In genomic region chr16:965487-965886, GRCh38 we compare ENCODE assay signal across 22 cellular contexts. TPM values are rescaled to one million over a fixed set of nuclear protein-coding genes. Genes with fewer than 3 reads are reported as not detected.
DNase-seq lines count a peak whose midpoint lies in the region; ATAC-seq and TF ChIP-seq lines count a peak whose summit lies in the region.
"Had no signal": no experiment of that assay in that cellular context is flagged by ENCODE, and none has a peak within 500 bp of the region (broad histone marks: within the 10 kb centered on the region; RNA-seq: fewer than 3 reads in every experiment).

No MANE protein-coding gene starts in this region.

- peaks cover 7% of the 10 kb centered on the region for H3K9me3 Mint-ChIP-seq in activated CD4-positive, alpha-beta T cell treated with anti-CD3 and anti-CD28 coated beads, Interleukin-2, amount 10 ng/mL, durations not matched to agents 24 days and 14 days

- in situ Hi-C loops in Panc1 (cut with HindIII; ENCODE audit: low pct_unique_long_range_greater_than_20kb, low sequenced_read_pairs), result no loop called here

- H3K27ac ChIP-seq in Panc1 (ENCODE audit: low read length) (peak overlapping the region; percentile 71; the same call in 1 of the 2 replicates), dorsolateral prefrontal cortex (peak overlapping the region in 37 of 59 donors; percentile 51 to 89 (median 82))
- H3K27ac ChIP-seq: A549, breast epithelium, foreskin keratinocyte, SJCRH30 had no signal

- H3K4me3 Mint-ChIP-seq in activated CD4-positive, alpha-beta T cell treated with anti-CD3 and anti-CD28 coated beads, Interleukin-2, amount 10 ng/mL, durations not matched to agents 24 days and 14 days, result no peak overlapping the region
- H3K4me3 Mint-ChIP-seq: dendritic cell treated with granulocyte-macrophage colony-stimulating factor and Interleukin-4, amounts not matched to agents 40 ng/mL and 50 ng/mL, for 4 days had no signal

- H3K4me1 Mint-ChIP-seq in activated CD4-positive, alpha-beta T cell treated with anti-CD3 and anti-CD28 coated beads, Interleukin-2, amount 10 ng/mL, durations not matched to agents 24 days and 14 days, result peaks cover 29% of the 10 kb centered on the region

- no peaks in the 10 kb centered on the region for H3K27me3 Mint-ChIP-seq in activated CD4-positive, alpha-beta T cell treated with anti-CD3 and anti-CD28 coated beads, Interleukin-2, amount 10 ng/mL, durations not matched to agents 24 days and 14 days
- H3K27me3 Mint-ChIP-seq: dendritic cell treated with granulocyte-macrophage colony-stimulating factor and Interleukin-4, amounts not matched to agents 40 ng/mL and 50 ng/mL, for 4 days; progenitor cell of endocrine pancreas had no signal

- H3K27ac Mint-ChIP-seq in activated CD4-positive, alpha-beta T cell treated with anti-CD3 and anti-CD28 coated beads, Interleukin-2, amount 10 ng/mL, durations not matched to agents 24 days and 14 days, result peak overlapping the region; percentile 91
- H3K27ac Mint-ChIP-seq: dendritic cell treated with granulocyte-macrophage colony-stimulating factor and Interleukin-4, amounts not matched to agents 40 ng/mL and 50 ng/mL, for 4 days had no signal

- H3K36me3 ChIP-seq in Panc1 (ENCODE audit: control insufficient read depth, insufficient read depth, low read length), result no peaks in the 10 kb centered on the region
- H3K36me3 ChIP-seq: breast epithelium had no signal

- no peaks in the 10 kb centered on the region for H3K27me3 ChIP-seq in Panc1 (ENCODE audit: control insufficient read depth, insufficient read depth, low read length)
- no peaks in the 10 kb centered on the region for H3K27me3 ChIP-seq in dorsolateral prefrontal cortex
- H3K27me3 ChIP-seq: BLaER1, breast epithelium, foreskin keratinocyte, SJCRH30 had no signal

- ATAC-seq in Panc1 (no peak), HG03520 (IDR thresholded peaks at IDR 0.05; ENCODE audit: unreplicated experiment) (no peak), Right ventricle myocardium superior (ENCODE audit: poor library complexity) (no peak)
- ATAC-seq: A549, foreskin keratinocyte had no signal

- POLR2A ChIA-PET in Panc1 (lab: Charles Lee), result no interaction called here

- H3K36me3 Mint-ChIP-seq in activated CD4-positive, alpha-beta T cell treated with anti-CD3 and anti-CD28 coated beads, Interleukin-2, amount 10 ng/mL, durations not matched to agents 24 days and 14 days (ENCODE audit: low read depth), result peaks cover 32% of the 10 kb centered on the region

- DNase-seq in activated CD4-positive, alpha-beta T cell treated with anti-CD3 and anti-CD28 coated beads, Interleukin-2, amount 10 ng/mL, durations not matched to agents 24 days and 14 days, result no peak
- no peak for DNase-seq in activated CD4-positive, alpha-beta T cell treated with anti-CD3 and anti-CD28 coated beads, Interleukin-2, amount 50 U/mL, for 48 hours
- DNase-seq in Panc1 (ENCODE audit: low read depth, low spot score) (no peak), dorsolateral prefrontal cortex (no peak), posterior vena cava (ENCODE audit: low spot score) (peak; percentile 17), Right ventricle myocardium superior (no peak)
- DNase-seq in stimulated activated naive CD4-positive, alpha-beta T cell (lab: John Stamatoyannopoulos, UW), result no peak
- DNase-seq: activated CD4-positive, CD25-positive, alpha-beta regulatory T cell treated with anti-CD3 and anti-CD28 coated beads, Interleukin-2, amount 50 U/mL, for 72 hours; foreskin keratinocyte; H7; islet precursor cell; NCI-H1105; NCI-H524; SJCRH30; stimulated activated CD4-positive, alpha-beta T cell treated with anti-CD3 and anti-CD28 coated beads, Interleukin-2, amount 100 ng/mL, for 48 hours had no signal

- peaks cover 34% of the 10 kb centered on the region for H3K4me1 ChIP-seq in Panc1 (ENCODE audit: control insufficient read depth, insufficient read depth, low read length)
- H3K4me1 ChIP-seq: foreskin keratinocyte, SJCRH30 had no signal

- CTCF ChIA-PET in Panc1 (lab: Charles Lee), result no interaction called here

- H3K4me3 ChIP-seq in Panc1 (ENCODE audit: low read depth in 2 of 2, low read length in 2 of 2), result no peak overlapping the region
- H3K4me3 ChIP-seq in dorsolateral prefrontal cortex, result peak overlapping the region in 2 of 59 donors; percentile 48 to 50
- H3K4me3 ChIP-seq: A549, BLaER1, breast epithelium, SJCRH30 had no signal

- TF ChIP-seq CTCF in Panc1 (IDR thresholded peaks at IDR 0.05), result no peak
- TF ChIP-seq CTCF in dorsolateral prefrontal cortex (IDR thresholded peaks at IDR 0.05 in 54 of 56, conservative IDR thresholded peaks at IDR 0.05 in 2 of 56; ENCODE audit: low read depth in 1 of 56, partially characterized antibody in 56 of 56), result no peak

- intact Hi-C loops in activated CD4-positive, alpha-beta T cell treated with anti-CD3 and anti-CD28 coated beads, Interleukin-2, amount 10 ng/mL, durations not matched to agents 24 days and 14 days (cut with micrococcal nuclease), result no loop called here
- intact Hi-C loops in Panc1 (cut with micrococcal nuclease; ENCODE audit: unreplicated experiment), result no loop called here
- intact Hi-C loops in dorsolateral prefrontal cortex (cut with DNase I), result loop anchor here in 1 of 2 donors (5.0 to 10.0 kb wide), 2 partner anchors 153 to 251 kb away; partner anchors contain the start of gene METRN
- intact Hi-C loops in posterior vena cava (cut with DNase I), result no loop called here
- intact Hi-C loops in Right ventricle myocardium superior (cut with DNase I), result no loop called here

- peaks cover 3% of the 10 kb centered on the region; the same call in 1 of the 2 replicates for H3K9me3 ChIP-seq in Panc1 (ENCODE audit: control insufficient read depth, insufficient read depth, low read depth, low read length)
- H3K9me3 ChIP-seq: breast epithelium had no signal

- no TSS peak for BruUV-seq in Panc1 (replicated peaks; lab: Mats Ljungman, UMichigan)

RNA-seq across cellular contexts. Expression of gene LMF1, which starts 5.3 kb away (rescaled TPM):
- total RNA-seq in activated CD4-positive, alpha-beta T cell treated with anti-CD3 and anti-CD28 coated beads, Interleukin-2, amount 10 ng/mL, durations not matched to agents 24 days and 14 days, result 10.4 and 11.9 TPM in 2 replicates
- total RNA-seq in Panc1 (2021; ENCODE audit: unreplicated experiment), result 24.3 TPM
- 47.8 TPM for polyA plus RNA-seq in Panc1 (2012; ENCODE audit: insufficient read length)
- total RNA-seq in dorsolateral prefrontal cortex, result 10 to 100 TPM; 26.2 to 68.7 (median 45.4) TPM
- total RNA-seq in posterior vena cava, result 10 to 100 TPM; 16.4 to 21.8 TPM
- 5.6 TPM for total RNA-seq in Right ventricle myocardium superior

RNA-seq across cellular contexts. Expression of gene SOX8, which starts 16.1 kb away (rescaled TPM):
- total RNA-seq in activated CD4-positive, alpha-beta T cell treated with anti-CD3 and anti-CD28 coated beads, Interleukin-2, amount 10 ng/mL, durations not matched to agents 24 days and 14 days, result 0.77 and 0.92 TPM in 2 replicates
- total RNA-seq in Panc1 (2021; ENCODE audit: unreplicated experiment) (1.8 TPM), dorsolateral prefrontal cortex (100 to 1,000 TPM in 11 of 120 experiments, 10 to 100 TPM in 109; 17.7 to 191 (median 59.0) TPM), posterior vena cava (under 1 TPM; 0.71 to 0.79 TPM), Right ventricle myocardium superior (1.0 TPM)
- 4.5 TPM for polyA plus RNA-seq in Panc1 (2012; ENCODE audit: insufficient read length)
- total RNA-seq: epithelial cell of proximal tubule, foreskin keratinocyte had no signal
- polyA plus RNA-seq: foreskin keratinocyte had no signal
